In the genomic region with DNA sequence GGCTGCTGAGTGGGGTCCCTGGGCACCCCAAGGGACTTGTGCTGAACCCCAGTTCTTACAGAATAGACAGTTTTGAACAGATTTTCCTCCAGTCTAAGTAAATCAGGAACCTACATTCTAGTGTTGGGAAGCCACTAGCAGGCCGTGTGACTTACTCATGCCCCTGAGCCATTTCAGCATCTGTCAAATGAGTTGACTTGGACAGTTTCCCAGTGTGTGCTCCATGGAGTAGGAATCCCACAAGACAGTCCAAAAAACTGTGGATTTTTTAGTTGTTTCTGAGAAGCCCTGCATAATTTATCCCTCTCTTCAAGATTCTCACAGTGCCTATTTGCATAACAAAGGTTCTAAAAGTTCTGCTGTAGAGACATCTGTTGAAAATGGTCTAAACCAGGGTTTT, we compare ENCODE assay signal across 8 cellular contexts. TPM values are rescaled to one million over a fixed set of nuclear protein-coding genes. Genes with fewer than 3 reads are reported as not detected.
A peak's percentile ranks its signal among the peaks of the same experiment; 100 is the strongest.
DNase-seq lines count a peak whose midpoint lies in the region; FAIRE-seq lines count a peak whose summit lies in the region.

No MANE protein-coding gene starts in this region.

- DNase-seq in Daoy (ENCODE audit: low read depth) (peak; percentile 71), SJCRH30 (peak; percentile 28 to 71), fibroblast of the conjunctiva (ENCODE audit: low read depth) (peak; percentile 54), renal cortical epithelial cell (ENCODE audit: low read depth) (peak; percentile 76), GM19239 (ENCODE audit: insufficient read length, low spot score) (no peak), NCI-H748 (lab: John Stamatoyannopoulos, UW; ENCODE audit: unreplicated experiment) (no peak), NCI-H2029 treated with DMSO at 0.1 percent for 48 hours (lab: John Stamatoyannopoulos, UW) (no peak)
- no peak for DNase-seq in stimulated activated naive CD4-positive, alpha-beta T cell treated with Interleukin-2 at 50 U/mL for 16 hours (lab: John Stamatoyannopoulos, UW)

- H3K27me3 ChIP-seq in SJCRH30 = no peaks in the 10 kb centered on the region

- no peaks in the 10 kb centered on the region for H3K36me3 ChIP-seq in SJCRH30

- H3K4me1 ChIP-seq in SJCRH30 = peaks cover 32% of the 10 kb centered on the region

- no peaks in the 10 kb centered on the region; the same call in 1 of the 2 replicates for H3K9me3 ChIP-seq in SJCRH30 (replicated peaks)

- no peak for FAIRE-seq in GM19239 (lab: Jason Lieb, UNC)

- H3K27ac ChIP-seq in SJCRH30 = peak overlapping the region; percentile 78

- H3K4me3 ChIP-seq in SJCRH30 = no peak overlapping the region

RNA-seq across cellular contexts. Expression of gene GABRR2, which starts 2.1 kb away (rescaled TPM):
- total RNA-seq in Daoy (2014; rRNA removed; shearing (Covaris generic)) = not detected in 2 replicates
- total RNA-seq in SJCRH30 (2014; rRNA removed; shearing (Covaris generic)) = 0.32 and 0.33 TPM in 2 replicates
- total RNA-seq in renal cortical epithelial cell = 0.05 TPM in 1 of 2 replicates, not detected in the other

RNA-seq across cellular contexts. Expression of gene UBE2J1, which starts 39.5 kb away (rescaled TPM):
- total RNA-seq in Daoy (2014; rRNA removed; shearing (Covaris generic)) = 19.5 and 24.7 TPM in 2 replicates
- 50.4 and 54.5 TPM in 2 replicates for total RNA-seq in SJCRH30 (2014; rRNA removed; shearing (Covaris generic))
- 35.0 and 53.3 TPM in 2 replicates for total RNA-seq in renal cortical epithelial cell

Comparison
In these comparisons a context has a peak if more than half of its experiments do, and no peak if none do; other contexts are left out.
1. DNase-seq: peak in Daoy (single experiment), SJCRH30 (2 of 2), fibroblast of the conjunctiva (single experiment) and renal cortical epithelial cell (single experiment); none in GM19239 (single experiment), NCI-H748 (single experiment), NCI-H2029 treated with DMSO at 0.1 percent for 48 hours (single experiment) and stimulated activated naive CD4-positive, alpha-beta T cell treated with Interleukin-2 at 50 U/mL for 16 hours (single experiment).